ENCODE assay signal across 8 cellular contexts in the genomic region with DNA sequence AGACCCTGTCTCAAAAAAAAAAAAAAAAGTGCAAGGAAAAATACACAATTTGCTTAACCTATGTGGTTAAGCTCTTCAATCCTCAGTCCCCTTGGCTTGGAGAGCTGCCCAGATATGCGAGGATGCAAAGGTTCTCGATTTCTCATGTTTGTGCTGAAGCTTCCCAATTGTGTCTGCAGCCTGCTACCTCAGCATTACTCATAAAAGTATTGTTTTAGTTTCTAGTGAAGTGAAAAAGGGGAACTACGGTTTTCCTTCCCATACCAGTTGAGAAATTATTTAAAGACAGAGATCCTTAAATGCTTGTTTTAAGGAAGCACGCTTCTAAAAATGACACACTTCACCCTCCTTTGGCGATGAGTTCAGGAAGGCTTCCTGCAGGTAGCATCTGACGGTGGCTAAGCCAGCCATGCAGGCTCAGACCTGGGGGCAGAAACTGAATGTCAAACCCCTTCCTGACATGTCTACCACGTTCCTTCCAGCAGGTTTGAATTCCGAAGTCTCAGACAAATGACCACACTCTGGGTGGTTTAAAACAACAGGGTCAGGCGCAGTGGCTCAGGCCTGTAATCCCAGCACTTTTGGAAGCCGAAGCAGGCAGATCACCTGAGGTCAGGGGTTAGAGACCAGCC. TPM values are rescaled to one million over a fixed set of nuclear protein-coding genes. Genes with fewer than 3 reads are reported as not detected.
DNase-seq lines count a peak whose midpoint lies in the region; ATAC-seq, FAIRE-seq and TF ChIP-seq lines count a peak whose summit lies in the region.
"Had no signal": no experiment of that assay in that cellular context is flagged by ENCODE, and none has a peak within 500 bp of the region (broad histone marks: within the 10 kb centered on the region; RNA-seq: fewer than 3 reads in every experiment).

No MANE protein-coding gene starts in this region.

- peak; percentile 51 for ATAC-seq in GM19043 (IDR thresholded peaks at IDR 0.05; ENCODE audit: low read depth, unreplicated experiment)
- ATAC-seq in HG03457 (IDR thresholded peaks at IDR 0.05; ENCODE audit: unreplicated experiment), result peak; percentile 24
- ATAC-seq in gastrocnemius medialis, result no peak

- H3K9me3 Mint-ChIP-seq in astrocyte (ENCODE audit: unreplicated experiment), result peaks cover 4% of the 10 kb centered on the region
- peaks cover 6% of the 10 kb centered on the region for H3K9me3 Mint-ChIP-seq in mesothelial cell of epicardium

- H3K9ac ChIP-seq in astrocyte (ENCODE audit: low read length), result peak overlapping the region; percentile 27

- peak; percentile 80 for FAIRE-seq in astrocyte (lab: Jason Lieb, UNC)
- FAIRE-seq: colon had no signal

- H3K36me3 ChIP-seq in astrocyte (ENCODE audit: insufficient read depth, low read length) (no peaks in the 10 kb centered on the region), gastrocnemius medialis (no peaks in the 10 kb centered on the region)

- no peaks in the 10 kb centered on the region for H3K79me2 ChIP-seq in astrocyte (ENCODE audit: insufficient read depth, low read length)

- no peaks in the 10 kb centered on the region for H4K20me1 ChIP-seq in astrocyte (ENCODE audit: insufficient read depth, low read length)

- intact Hi-C loops in gastrocnemius medialis (cut with DNase I; ENCODE audit: low total_unique reads), result no loop called here

- H3K4me3 Mint-ChIP-seq in astrocyte (ENCODE audit: unreplicated experiment) (peak overlapping the region; percentile 6), mesothelial cell of epicardium (no peak overlapping the region)

- no peaks in the 10 kb centered on the region for H3K9me3 ChIP-seq in astrocyte (ENCODE audit: insufficient read depth, low read depth, low read length)
- H3K9me3 ChIP-seq in gastrocnemius medialis, result no peaks in the 10 kb centered on the region

- in situ Hi-C loops in gastrocnemius medialis (cut with MboI; ENCODE audit: low sequenced_read_pairs in 4 of 4), result no loop called here

- H3K27me3 Mint-ChIP-seq in astrocyte (ENCODE audit: low read depth, unreplicated experiment) (peaks cover 12% of the 10 kb centered on the region), mesothelial cell of epicardium (ENCODE audit: low read depth) (no peaks in the 10 kb centered on the region)

- H3K4me2 ChIP-seq in astrocyte (ENCODE audit: low read length), result peak overlapping the region; percentile 74

- DNase-seq in astrocyte (ENCODE audit: low read depth) (peak; percentile 87), gastrocnemius medialis (peak; percentile 5 to 31), mesothelial cell of epicardium (ENCODE audit: low spot score in 2 of 2, unreplicated experiment in 2 of 2) (no peak), NCI-H2081 (lab: John Stamatoyannopoulos, UW) (no peak), coronary artery (ENCODE audit: low spot score) (no peak)

- no peak overlapping the region for H3K4me3 ChIP-seq in astrocyte (ENCODE audit: insufficient read depth, low read depth, low read length)
- H3K4me3 ChIP-seq in gastrocnemius medialis, result no peak overlapping the region
- H3K4me3 ChIP-seq in coronary artery, result no peak overlapping the region

- H3K27ac Mint-ChIP-seq in astrocyte (ENCODE audit: unreplicated experiment) (peak overlapping the region; percentile 6), mesothelial cell of epicardium (no peak overlapping the region)

- H3K27ac ChIP-seq in astrocyte (ENCODE audit: low read depth, low read length) (peak overlapping the region; percentile 68), gastrocnemius medialis (no peak overlapping the region), coronary artery (peak overlapping the region in 1 of 2 donors; percentile 14)

- no peak overlapping the region for H2AFZ ChIP-seq in astrocyte (ENCODE audit: low read depth, low read length)

- peak; percentile 24 for TF ChIP-seq CTCF in astrocyte (IDR thresholded peaks at IDR 0.05; ENCODE audit: insufficient read depth, low read depth, low read length)
- TF ChIP-seq CTCF in gastrocnemius medialis (IDR thresholded peaks at IDR 0.05 in 4 of 5, conservative IDR thresholded peaks at IDR 0.05 in 1 of 5), result no peak
- TF ChIP-seq CTCF in mesothelial cell of epicardium (IDR thresholded peaks at IDR 0.05; ENCODE audit: unreplicated experiment), result no peak
- no peak for TF ChIP-seq CTCF in coronary artery (IDR thresholded peaks at IDR 0.05)

- H3K4me1 ChIP-seq in astrocyte (ENCODE audit: insufficient read depth, low read length) (peaks cover 26% of the 10 kb centered on the region), gastrocnemius medialis (no peaks in the 10 kb centered on the region)

- H3K27me3 ChIP-seq in astrocyte (ENCODE audit: insufficient read depth, low read length), result peaks cover 54% of the 10 kb centered on the region
- H3K27me3 ChIP-seq in gastrocnemius medialis, result no peaks in the 10 kb centered on the region

- peaks cover 2% of the 10 kb centered on the region for H3K36me3 Mint-ChIP-seq in astrocyte (ENCODE audit: low read depth, unreplicated experiment)
- H3K36me3 Mint-ChIP-seq in mesothelial cell of epicardium, result peaks cover 4% of the 10 kb centered on the region

- H3K4me1 Mint-ChIP-seq in astrocyte (ENCODE audit: low read depth, unreplicated experiment), result peaks cover 19% of the 10 kb centered on the region
- peaks cover 18% of the 10 kb centered on the region for H3K4me1 Mint-ChIP-seq in mesothelial cell of epicardium

- no peak for TF ChIP-seq POLR2A in gastrocnemius medialis (IDR thresholded peaks at IDR 0.05)

RNA-seq across cellular contexts. Expression of a gene that starts 47.9 kb away (rescaled TPM):
- 1.3 and 1.5 TPM in 2 replicates for total RNA-seq in astrocyte
- total RNA-seq in gastrocnemius medialis, result under 1 TPM in 2 of 4 donors, not detected in 2; 0.42 to 0.78 TPM
- 2.4 to 3.2 TPM (median 2.8 TPM) in 3 replicates for total RNA-seq in mesothelial cell of epicardium

Comparison
In these comparisons a context has a peak if more than half of its experiments do, and no peak if none do; other contexts are left out.
1. ATAC-seq: peak in GM19043 (single experiment) and HG03457 (single experiment); none in gastrocnemius medialis (0 of 2).
2. DNase-seq: peak in astrocyte (single experiment) and gastrocnemius medialis (2 of 2); none in mesothelial cell of epicardium (0 of 2), NCI-H2081 (0 of 2) and coronary artery (single experiment).